ENCODE assay signal across 21 cellular contexts in genomic region chr2:34734662-34735061, GRCh38.
DNase-seq lines count a peak whose midpoint lies in the region; ATAC-seq and TF ChIP-seq lines count a peak whose summit lies in the region.
"Had no signal": no experiment of that assay in that cellular context is flagged by ENCODE, and none has a peak within 500 bp of the region (broad histone marks: within the 10 kb centered on the region; RNA-seq: fewer than 3 reads in every experiment).

No MANE protein-coding gene starts in this region.

- peaks cover 51 to 52% of the 10 kb centered on the region in 2 experiments for H3K4me1 Mint-ChIP-seq in H9
- H3K4me1 Mint-ChIP-seq in WTC11: peaks cover 70% of the 10 kb centered on the region
- H3K4me1 Mint-ChIP-seq in neural progenitor cell: peaks cover 17% of the 10 kb centered on the region
- H3K4me1 Mint-ChIP-seq: IgD-negative memory B cell had no signal

- H4K8ac ChIP-seq in H9 (replicated peaks; ENCODE audit: insufficient read length, low read depth, low read length): no peak overlapping the region

- peak overlapping the region; percentile 61 for H3K27ac ChIP-seq in H9 (ENCODE audit: insufficient read length, low read depth, low read length)
- peak overlapping the region; percentile 90 for H3K27ac ChIP-seq in iPS DF 6.9 (ENCODE audit: low read length)
- peak overlapping the region; percentile 54 for H3K27ac ChIP-seq in neural progenitor cell
- H3K27ac ChIP-seq: A549, PC-9, RWPE1 had no signal

- H3K9me3 Mint-ChIP-seq in H9 (peaks cover 0 to 4% of the 10 kb centered on the region in 2 experiments; a peak in 2 of 5 replicates), WTC11 (peaks cover 23% of the 10 kb centered on the region), neural progenitor cell (no peaks in the 10 kb centered on the region)

- CTCF ChIA-PET in WTC11 (lab: Charles Lee): interaction anchor here (1.1 to 1.2 kb wide), 2 partner anchors 9 to 722 kb away, joined by 4 to 5 read pairs; no protein-coding TSS in a partner anchor

- no peak overlapping the region for H4K5ac ChIP-seq in H9 (ENCODE audit: insufficient read length, low read depth, low read length)

- no peaks in the 10 kb centered on the region for H3K79me1 ChIP-seq in H9 (ENCODE audit: insufficient read depth, low read depth, low read length, poor library complexity, severe bottlenecking)

- H2AK5ac ChIP-seq in H9 (ENCODE audit: insufficient read length, low read length): no peak overlapping the region

- H3K27me3 ChIP-seq in H9 (ENCODE audit: insufficient read depth, low read length) (no peaks in the 10 kb centered on the region), iPS DF 6.9 (ENCODE audit: control insufficient read depth, insufficient read depth, low read length) (no peaks in the 10 kb centered on the region), neural progenitor cell (no peaks in the 10 kb centered on the region)

- no peak overlapping the region for H4K91ac ChIP-seq in H9 (ENCODE audit: insufficient read length, low read depth, low read length)

- no peak overlapping the region for H2BK15ac ChIP-seq in H9 (ENCODE audit: low read depth, low read length)

- TF ChIP-seq CTCF in H9 (conservative IDR thresholded peaks at IDR 0.05): no peak
- TF ChIP-seq CTCF in WTC11 (IDR thresholded peaks at IDR 0.05): no peak
- TF ChIP-seq CTCF in neural progenitor cell (IDR thresholded peaks at IDR 0.05): no peak

- H3K4me3 Mint-ChIP-seq in H9 (no peak overlapping the region), WTC11 (0 out of 2 replicates have a peak overlapping the region, but pooled peaks have one; percentile 1), neural progenitor cell (no peak overlapping the region)
- H3K4me3 Mint-ChIP-seq: CD4-positive, alpha-beta T cell; HFFc6; IgD-negative memory B cell had no signal

- no peak overlapping the region for H3K9ac ChIP-seq in H9 (ENCODE audit: extremely low read depth, insufficient read length, low read length)
- H3K9ac ChIP-seq in neural progenitor cell: no peak overlapping the region

- H3K9me3 ChIP-seq in H9 (ENCODE audit: control insufficient read depth, low read depth, low read length) (no peaks in the 10 kb centered on the region), iPS DF 6.9 (ENCODE audit: control insufficient read depth, insufficient read depth, low read length) (no peaks in the 10 kb centered on the region), neural progenitor cell (ENCODE audit: low read depth) (no peaks in the 10 kb centered on the region)
- H3K9me3 ChIP-seq: A549, Caco-2 had no signal

- H3K4me2 ChIP-seq in H9 (ENCODE audit: insufficient read depth, insufficient read length, low read length) (no peak overlapping the region), neural progenitor cell (peak overlapping the region; percentile 47)
- H3K4me2 ChIP-seq: A549, PC-9 had no signal

- no peak overlapping the region for H2BK120ac ChIP-seq in H9 (ENCODE audit: low read depth, low read length, poor library complexity, severe bottlenecking)

- ATAC-seq in WTC11 (peak; percentile 62), left lobe of liver (no peak), HG02759 (IDR thresholded peaks at IDR 0.05; ENCODE audit: unreplicated experiment) (no peak)
- ATAC-seq: A549 had no signal

- no peak overlapping the region for H3T11ph ChIP-seq in H9 (ENCODE audit: low read length)

- POLR2A ChIA-PET in WTC11 (lab: Charles Lee): no interaction called here

- no peaks in the 10 kb centered on the region for H3K36me3 ChIP-seq in iPS DF 6.9 (ENCODE audit: control insufficient read depth, insufficient read depth, low read length)
- H3K36me3 ChIP-seq in neural progenitor cell: no peaks in the 10 kb centered on the region

- no peak overlapping the region for H2AFZ ChIP-seq in H9 (ENCODE audit: low read length)
- H2AFZ ChIP-seq in neural progenitor cell (replicated peaks): no peak overlapping the region
- H2AFZ ChIP-seq: PC-9 had no signal

- H3K14ac ChIP-seq in H9 (ENCODE audit: insufficient read depth, low read length): no peak overlapping the region

- H3K4me1 ChIP-seq in H9 (ENCODE audit: insufficient read depth, low read length) (peaks cover 2% of the 10 kb centered on the region; the same call in 1 of the 2 replicates), iPS DF 6.9 (ENCODE audit: control insufficient read depth, insufficient read depth, low read length) (no peaks in the 10 kb centered on the region), neural progenitor cell (peaks cover 48% of the 10 kb centered on the region)
- H3K4me1 ChIP-seq: A549, Caco-2 had no signal

- no peak overlapping the region for H2BK20ac ChIP-seq in H9 (ENCODE audit: low read depth, low read length, poor library complexity, severe bottlenecking)

- H4K20me1 ChIP-seq in H9 (ENCODE audit: control insufficient read depth, insufficient read depth, insufficient read length) (no peaks in the 10 kb centered on the region), neural progenitor cell (ENCODE audit: low read depth) (no peaks in the 10 kb centered on the region)

- no peak overlapping the region for H2BK12ac ChIP-seq in H9 (ENCODE audit: insufficient read length, low read depth, low read length)

- no peaks in the 10 kb centered on the region for H3K27me3 Mint-ChIP-seq in H9 (ENCODE audit: low read depth)
- peaks cover 3% of the 10 kb centered on the region; the same call in 1 of the 2 replicates for H3K27me3 Mint-ChIP-seq in WTC11 (ENCODE audit: low read depth)
- H3K27me3 Mint-ChIP-seq in neural progenitor cell (ENCODE audit: insufficient read depth, low read depth): peaks cover 3% of the 10 kb centered on the region
- H3K27me3 Mint-ChIP-seq: CD4-positive, alpha-beta T cell; IgD-negative memory B cell had no signal

- peaks cover 10 to 22% (median 11%) of the 10 kb centered on the region in 3 experiments; a peak in 4 of 7 replicates for H3K36me3 Mint-ChIP-seq in H9 (ENCODE audit: insufficient read depth in 1 of 3, low read depth in 3 of 3)
- peaks cover 23% of the 10 kb centered on the region for H3K36me3 Mint-ChIP-seq in WTC11
- no peaks in the 10 kb centered on the region for H3K36me3 Mint-ChIP-seq in neural progenitor cell
- H3K36me3 Mint-ChIP-seq: IgD-negative memory B cell had no signal

- DNase-seq in H9 (no peak), WTC11 (ENCODE audit: low spot score) (no peak), iPS DF 6.9 (ENCODE audit: low read depth, low spot score) (peak; percentile 25), neural progenitor cell (ENCODE audit: low spot score) (peak; percentile 46), anterior cingulate cortex (lab: John Stamatoyannopoulos, UW) (no peak), left lobe of liver (ENCODE audit: low spot score) (no peak)
- DNase-seq: Caco-2; CD4-positive, alpha-beta T cell; DMS153; EL; HFFc6; Karpas-422; NCI-H1417 treated with DMSO at 0.1 percent for 48 hours; NCI-H187 treated with DMSO at 0.1 percent for 48 hours; NCI-H526; PC-9; SIG-M5 had no signal

- no peak overlapping the region for H3K18ac ChIP-seq in H9 (ENCODE audit: insufficient read length, low read depth, low read length)

- peaks cover 23% of the 10 kb centered on the region for H3F3A ChIP-seq in neural progenitor cell (ENCODE audit: low read depth)

- H2BK5ac ChIP-seq in H9 (ENCODE audit: insufficient read length, low read length): no peak overlapping the region

- H3K56ac ChIP-seq in H9 (ENCODE audit: insufficient read length, low read depth, low read length): no peak overlapping the region

- no peak overlapping the region for H3K4me3 ChIP-seq in iPS DF 6.9 (ENCODE audit: low read length)
- no peak overlapping the region for H3K4me3 ChIP-seq in neural progenitor cell
- H3K4me3 ChIP-seq: A549, PC-9 had no signal

- no peak overlapping the region for H3K23ac ChIP-seq in H9 (ENCODE audit: insufficient read length, low read depth, low read length)

- no peaks in the 10 kb centered on the region for H3K79me2 ChIP-seq in H9 (ENCODE audit: insufficient read depth, low read length)
- H3K79me2 ChIP-seq in neural progenitor cell (ENCODE audit: low read depth): no peaks in the 10 kb centered on the region

- H3K27ac Mint-ChIP-seq in H9 (peak overlapping the region; percentile 76 to 96 (median 83); a peak in 6 of 7 replicates), WTC11 (peak overlapping the region; percentile 94), neural progenitor cell (no peak overlapping the region)
- H3K27ac Mint-ChIP-seq: CD4-positive, alpha-beta T cell; HFFc6; IgD-negative memory B cell had no signal

- no peaks in the 10 kb centered on the region for H3K23me2 ChIP-seq in H9 (ENCODE audit: insufficient read length, low read depth, low read length, poor library complexity, severe bottlenecking)

- H3K4ac ChIP-seq in H9 (ENCODE audit: low read depth, low read length): no peak overlapping the region

TF ChIP-seq in WTC11, 78 proteins besides CTCF, POLR2A, EP300 and RAD21:
- TF ChIP-seq ZNF121 (CRISPR knock-in tag; IDR thresholded peaks at IDR 0.05) (no peak), TEAD1 (CRISPR knock-in tag; IDR thresholded peaks at IDR 0.05) (peak; percentile 23; the same call in 1 of the 2 replicates), PREB (CRISPR knock-in tag; IDR thresholded peaks at IDR 0.05; ENCODE audit: borderline replicate concordance) (no peak)
TF ChIP-seq in WTC11: peak in this region for 1.

Comparison
In these comparisons a context has a peak if more than half of its experiments do, and no peak if none do; other contexts are left out.
1. DNase-seq: peak in iPS DF 6.9 (single experiment) and neural progenitor cell (single experiment); none in H9 (single experiment), WTC11 (single experiment), anterior cingulate cortex (0 of 58) and left lobe of liver (single experiment).
2. Peak in every context shown above with its lines, with median percentiles within 50 percentile points of each other: H3K27ac ChIP-seq.